Comparison of ENCODE assay signal across 26 cellular contexts in genomic region chr1:194940336-194940735, GRCh38.
A peak's percentile ranks its signal among the peaks of the same experiment; 100 is the strongest.
DNase-seq lines count a peak whose midpoint lies in the region; ATAC-seq, FAIRE-seq and TF ChIP-seq lines count a peak whose summit lies in the region.
"Had no signal": no experiment of that assay in that cellular context is flagged by ENCODE, and none has a peak within 500 bp of the region (broad histone marks: within the 10 kb centered on the region; RNA-seq: fewer than 3 reads in every experiment).

No MANE protein-coding gene starts in this region.

- no peak for DNase-seq in SK-N-SH
- peak; percentile 15 for DNase-seq in A172 (ENCODE audit: low spot score)
- peak; percentile 22 for DNase-seq in M059J (ENCODE audit: low read depth)
- no peak for DNase-seq in psoas muscle
- DNase-seq in AG20443 (ENCODE audit: low spot score), result no peak
- DNase-seq in HTR-8/SVneo (ENCODE audit: insufficient read length, low spot score), result no peak
- DNase-seq: 8988T; CD4-positive, alpha-beta memory T cell; COR-L47; DMS79 treated with DMSO at 0.1 percent for 48 hours; Karpas-422; MV-4-11; NCI-H1105; NCI-H1436 treated with DMSO at 0.1 percent for 48 hours; NCI-H187 treated with DMSO at 0.1 percent for 48 hours; NCI-H446; NCI-H524 treated with DMSO at 0.1 percent for 48 hours; NCI-H774; Peyer's patch had no signal

- H3K9me3 ChIP-seq in SK-N-SH, result no peaks in the 10 kb centered on the region
- H3K9me3 ChIP-seq in SU-DHL-6 (ENCODE audit: insufficient read depth, low read length), result no peaks in the 10 kb centered on the region
- H3K9me3 ChIP-seq in psoas muscle, result no peaks in the 10 kb centered on the region
- H3K9me3 ChIP-seq: Peyer's patch had no signal

- TF ChIP-seq CTCF in SK-N-SH (IDR thresholded peaks at IDR 0.05) (no peak), SU-DHL-6 (IDR thresholded peaks at IDR 0.05; ENCODE audit: insufficient read depth, low read length, poor library complexity, severe bottlenecking) (no peak), psoas muscle (IDR thresholded peaks at IDR 0.05) (no peak)

- no peak overlapping the region for H3K4me2 ChIP-seq in SK-N-SH
- H3K4me2 ChIP-seq in SU-DHL-6 (ENCODE audit: low read depth, low read length, poor library complexity, severe bottlenecking), result no peak overlapping the region
- H3K4me2 ChIP-seq: BLaER1 treated with 17β-estradiol and CSF1 and Interleukin-3, amounts not matched to agents 10 nM and 100 nM had no signal

- H3K9me2 ChIP-seq in SK-N-SH, result no peaks in the 10 kb centered on the region
- H3K9me2 ChIP-seq in SU-DHL-6 (replicated peaks; ENCODE audit: insufficient read depth, low read length), result no peaks in the 10 kb centered on the region

- ATAC-seq in SK-N-SH treated with all-trans-retinoic acid at 6 μM for 48 hours (peak; percentile 51), psoas muscle (no peak)
- ATAC-seq: HepG2 had no signal

- no peaks in the 10 kb centered on the region for H4K20me1 ChIP-seq in SK-N-SH (ENCODE audit: insufficient read depth)
- H4K20me1 ChIP-seq in SU-DHL-6 (ENCODE audit: low read depth, low read length), result no peaks in the 10 kb centered on the region
- H4K20me1 ChIP-seq: BLaER1 treated with 17β-estradiol and CSF1 and Interleukin-3, amounts not matched to agents 10 nM and 100 nM had no signal

- no peaks in the 10 kb centered on the region for H3K4me1 ChIP-seq in SK-N-SH (ENCODE audit: control insufficient read depth in 1 of 2, insufficient read depth in 2 of 2, low read depth in 1 of 2, low read length in 1 of 2)
- H3K4me1 ChIP-seq in psoas muscle, result no peaks in the 10 kb centered on the region
- H3K4me1 ChIP-seq: BLaER1 treated with 17β-estradiol and CSF1 and Interleukin-3, amounts not matched to agents 10 nM and 100 nM; Peyer's patch had no signal

- H2AFZ ChIP-seq in SK-N-SH (ENCODE audit: low read depth), result no peak overlapping the region
- H2AFZ ChIP-seq in SU-DHL-6 (ENCODE audit: low read depth, low read length, severe bottlenecking), result peak overlapping the region; percentile 79

- no peaks in the 10 kb centered on the region for H3K36me3 ChIP-seq in SK-N-SH (replicated peaks in 1 of 2; ENCODE audit: control insufficient read depth in 1 of 2, insufficient read depth in 2 of 2, low read length in 1 of 2)
- no peaks in the 10 kb centered on the region for H3K36me3 ChIP-seq in SU-DHL-6 (ENCODE audit: low read length)
- no peaks in the 10 kb centered on the region for H3K36me3 ChIP-seq in psoas muscle (ENCODE audit: insufficient read depth in 1 of 2, low read depth in 1 of 2)
- H3K36me3 ChIP-seq: BLaER1 treated with 17β-estradiol and CSF1 and Interleukin-3, amounts not matched to agents 10 nM and 100 nM; Peyer's patch had no signal

- H3K27me3 ChIP-seq in SK-N-SH (ENCODE audit: insufficient read depth) (no peaks in the 10 kb centered on the region), SU-DHL-6 (ENCODE audit: low read length) (no peaks in the 10 kb centered on the region), psoas muscle (ENCODE audit: insufficient read depth in 3 of 3, low read length in 2 of 3) (no peaks in the 10 kb centered on the region)
- H3K27me3 ChIP-seq: BLaER1 treated with 17β-estradiol and CSF1 and Interleukin-3, amounts not matched to agents 10 nM and 100 nM; Peyer's patch had no signal

- intact Hi-C loops in psoas muscle (cut with DNase I), result no loop called here

- no peak for TF ChIP-seq EP300 in SK-N-SH (IDR thresholded peaks at IDR 0.05; ENCODE audit: borderline replicate concordance in 1 of 2, low read depth in 1 of 2, low read length in 1 of 2)

- WGBS in SK-N-SH (ENCODE audit: low lambda C conversion rate), result 0% methylated on average over 1 of the region's 1 CpG
- 33 to 41% (median 37%) methylated on average over 1 of the region's 1 CpG for WGBS in psoas muscle, 3 donors

- H3F3A ChIP-seq in SK-N-SH (replicated peaks; ENCODE audit: insufficient read depth) (no peaks in the 10 kb centered on the region), SU-DHL-6 (ENCODE audit: insufficient read depth) (no peaks in the 10 kb centered on the region)

- CTCF ChIA-PET in SK-N-SH (lab: Yijun Ruan, JAX), result no interaction called here

- H3K27ac ChIP-seq in SK-N-SH (ENCODE audit: low read depth in 2 of 2, low read length in 1 of 2), result no peak overlapping the region
- H3K27ac ChIP-seq in SU-DHL-6 (ENCODE audit: low read depth, low read length), result no peak overlapping the region
- no peak overlapping the region for H3K27ac ChIP-seq in psoas muscle
- H3K27ac ChIP-seq: BLaER1 treated with 17β-estradiol and CSF1 and Interleukin-3, amounts not matched to agents 10 nM and 100 nM; Peyer's patch had no signal

- POLR2A ChIA-PET in SK-N-SH (lab: Yijun Ruan, JAX), result no interaction called here

- FAIRE-seq in HTR-8/SVneo (lab: Jason Lieb, UNC), result no peak
- FAIRE-seq: GM12892, GM19239, H54, HepG2 had no signal

- TF ChIP-seq RAD21 in SK-N-SH (IDR thresholded peaks at IDR 0.05; ENCODE audit: low read length), result no peak

- no peaks in the 10 kb centered on the region for H3K79me2 ChIP-seq in SK-N-SH (ENCODE audit: insufficient read depth)
- H3K79me2 ChIP-seq in SU-DHL-6 (ENCODE audit: insufficient read depth, low read length), result no peaks in the 10 kb centered on the region

- H3K9ac ChIP-seq in SK-N-SH (no peak overlapping the region), SU-DHL-6 (ENCODE audit: low read length) (no peak overlapping the region)
- H3K9ac ChIP-seq: BLaER1 treated with 17β-estradiol and CSF1 and Interleukin-3, amounts not matched to agents 10 nM and 100 nM had no signal

- H3K4me3 ChIP-seq in SK-N-SH (ENCODE audit: low read depth in 2 of 2, low read length in 1 of 2) (no peak overlapping the region), SU-DHL-6 (ENCODE audit: insufficient read depth, low read length, poor library complexity, severe bottlenecking) (no peak overlapping the region), psoas muscle (no peak overlapping the region)
- H3K4me3 ChIP-seq: BLaER1 treated with 17β-estradiol and CSF1 and Interleukin-3, amounts not matched to agents 10 nM and 100 nM; Peyer's patch had no signal

TF ChIP-seq in SK-N-SH treated with all-trans-retinoic acid at 6 μM for 48 hours, 23 proteins besides CTCF, POLR2A, EP300 and RAD21:
- no peak for TF ChIP-seq SNAI2 (CRISPR knock-in tag; IDR thresholded peaks at IDR 0.05)
- no peak for TF ChIP-seq PATZ1 (CRISPR knock-in tag; IDR thresholded peaks at IDR 0.05; ENCODE audit: borderline replicate concordance)
- no peak for TF ChIP-seq ZNF565 (CRISPR knock-in tag; conservative IDR thresholded peaks at IDR 0.05; ENCODE audit: low read depth)
- TF ChIP-seq RARB (CRISPR knock-in tag; IDR thresholded peaks at IDR 0.05), result no peak
- no peak for TF ChIP-seq ARNTL (CRISPR knock-in tag; IDR thresholded peaks at IDR 0.05; ENCODE audit: borderline replicate concordance, low read depth)
- no peak for TF ChIP-seq OSR1 (CRISPR knock-in tag; IDR thresholded peaks at IDR 0.05)
- no peak for TF ChIP-seq ZFP30 (CRISPR knock-in tag; IDR thresholded peaks at IDR 0.05)
- TF ChIP-seq ESRRG (CRISPR knock-in tag; IDR thresholded peaks at IDR 0.05), result no peak
- TF ChIP-seq TOX (CRISPR knock-in tag; IDR thresholded peaks at IDR 0.05; ENCODE audit: borderline replicate concordance), result no peak

TF ChIP-seq in SK-N-SH, 30 proteins besides CTCF, POLR2A, EP300 and RAD21:
- TF ChIP-seq MXI1 (IDR thresholded peaks at IDR 0.05; ENCODE audit: low read depth, low read length), result no peak

Comparison
In these comparisons a context has a peak if more than half of its experiments do, and no peak if none do; other contexts are left out.
1. DNase-seq: peak in A172 (single experiment) and M059J (single experiment); none in SK-N-SH (single experiment), psoas muscle (0 of 2), AG20443 (single experiment) and HTR-8/SVneo (single experiment).